ENCODE assay signal across 2 cellular contexts in genomic region chr12:55727643-55728184, GRCh38.
TF ChIP-seq lines count a peak whose summit lies in the region.

No MANE protein-coding gene starts in this region.

TF ChIP-seq in H1, 55 proteins besides CTCF, POLR2A, EP300 and RAD21:
- TF ChIP-seq CEBPB (IDR thresholded peaks at IDR 0.05; ENCODE audit: low read depth, low read length) (no peak), TEAD4 (IDR thresholded peaks at IDR 0.05; ENCODE audit: low read depth, low read length) (no peak), MAX (IDR thresholded peaks at IDR 0.05) (no peak), POU5F1 (IDR thresholded peaks at IDR 0.05; ENCODE audit: low read depth, low read length) (no peak), BCL11A (IDR thresholded peaks at IDR 0.05; ENCODE audit: low read depth in 2 of 2, low read length in 2 of 2) (no peak), CHD2 (IDR thresholded peaks at IDR 0.05; ENCODE audit: low read length) (no peak), HDAC2 (IDR thresholded peaks at IDR 0.05; ENCODE audit: borderline replicate concordance in 1 of 2, low read depth in 2 of 2, low read length in 2 of 2) (peak in 1 of 2 experiments; percentile 4; a peak in 1 of 4 replicates), KDM1A (IDR thresholded peaks at IDR 0.05; ENCODE audit: borderline replicate concordance, low read length) (no peak), SUZ12 (IDR thresholded peaks at IDR 0.05; ENCODE audit: low read length) (no peak), SP2 (IDR thresholded peaks at IDR 0.05; ENCODE audit: low read length) (no peak), POLR2AphosphoS5 (IDR thresholded peaks at IDR 0.05; ENCODE audit: low read depth, low read length) (0 out of 2 replicates have a peak, but pooled peaks have one; percentile 41)
- TF ChIP-seq, protein P1, sequence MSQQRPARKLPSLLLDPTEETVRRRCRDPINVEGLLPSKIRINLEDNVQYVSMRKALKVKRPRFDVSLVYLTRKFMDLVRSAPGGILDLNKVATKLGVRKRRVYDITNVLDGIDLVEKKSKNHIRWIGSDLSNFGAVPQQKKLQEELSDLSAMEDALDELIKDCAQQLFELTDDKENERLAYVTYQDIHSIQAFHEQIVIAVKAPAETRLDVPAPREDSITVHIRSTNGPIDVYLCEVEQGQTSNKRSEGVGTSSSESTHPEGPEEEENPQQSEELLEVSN (IDR thresholded peaks at IDR 0.05), result no peak

TF ChIP-seq in GM12891, 5 proteins besides CTCF, POLR2A, EP300 and RAD21:
- TF ChIP-seq POU2F2 (IDR thresholded peaks at IDR 0.05; ENCODE audit: low read depth, low read length) (no peak), SPI1 (IDR thresholded peaks at IDR 0.05; ENCODE audit: low read depth, low read length) (no peak), PAX5 (IDR thresholded peaks at IDR 0.05; ENCODE audit: insufficient read depth, low read length, severe bottlenecking) (no peak), TAF1 (IDR thresholded peaks at IDR 0.05; ENCODE audit: low read depth, low read length) (no peak), POLR2AphosphoS5 (IDR thresholded peaks at IDR 0.05; ENCODE audit: low read depth, low read length) (no peak)
